9 cellular contexts compared by ENCODE assay signal in the genomic region with DNA sequence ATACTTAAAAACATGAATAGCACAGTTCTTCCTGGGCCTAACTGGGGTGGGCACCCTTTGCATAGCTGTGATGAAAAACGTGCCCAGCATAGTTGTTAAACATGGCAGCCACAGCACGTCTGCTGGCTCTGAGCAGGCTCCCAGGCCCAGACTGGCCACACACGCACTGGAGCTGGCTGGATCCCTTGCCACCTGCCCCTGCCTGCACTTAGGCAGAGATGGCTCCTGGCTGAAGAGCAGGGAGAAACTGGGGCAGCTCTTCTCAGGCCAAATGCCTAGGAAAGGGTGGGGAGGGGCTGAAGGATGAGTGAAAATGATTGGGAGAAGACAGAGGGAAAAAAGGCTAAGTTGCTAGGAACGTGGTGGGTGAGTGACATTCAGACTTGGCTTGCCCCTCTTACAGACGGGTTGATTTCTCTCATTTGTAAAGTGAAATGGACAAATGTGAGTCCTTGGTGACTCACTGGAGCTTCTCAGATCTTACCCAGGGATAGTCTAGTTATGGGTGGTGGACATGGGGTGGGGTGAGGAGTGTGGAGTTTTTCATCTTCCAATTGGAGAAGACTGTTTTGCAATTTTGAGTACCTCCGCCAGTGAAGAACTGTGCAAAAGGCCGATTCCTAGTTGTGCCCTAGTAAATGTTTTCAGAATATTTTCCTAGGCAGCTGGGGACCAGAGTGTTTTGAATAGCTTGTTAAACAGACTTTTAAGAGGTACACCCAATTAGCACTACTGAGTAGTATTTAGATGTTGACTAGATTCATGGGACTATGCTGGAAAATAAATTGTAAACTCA. TPM values are rescaled to one million over a fixed set of nuclear protein-coding genes. Genes with fewer than 3 reads are reported as not detected.
DNase-seq lines count a peak whose midpoint lies in the region; ATAC-seq and TF ChIP-seq lines count a peak whose summit lies in the region.
"Had no signal": no experiment of that assay in that cellular context is flagged by ENCODE, and none has a peak within 500 bp of the region (broad histone marks: within the 10 kb centered on the region; RNA-seq: fewer than 3 reads in every experiment).

No MANE protein-coding gene starts in this region.

- no peak for TF ChIP-seq RAD21 in liver (IDR thresholded peaks at IDR 0.05)

- H3K9me3 ChIP-seq in liver (ENCODE audit: control insufficient read depth in 4 of 4, low read length in 3 of 4) (no peaks in the 10 kb centered on the region), upper lobe of right lung (no peaks in the 10 kb centered on the region), body of pancreas (no peaks in the 10 kb centered on the region)

- H3K27me3 ChIP-seq in liver (ENCODE audit: control insufficient read depth in 4 of 4, insufficient read depth in 4 of 4, low read length in 3 of 4) (no peaks in the 10 kb centered on the region), upper lobe of right lung (no peaks in the 10 kb centered on the region), body of pancreas (no peaks in the 10 kb centered on the region)

- H3K4me1 ChIP-seq in liver (ENCODE audit: control insufficient read depth in 4 of 4, insufficient read depth in 4 of 4, low read length in 3 of 4) (peaks cover 2 to 30% (median 15%) of the 10 kb centered on the region in 4 donors), upper lobe of right lung (peaks cover 45% of the 10 kb centered on the region), body of pancreas (peaks cover 27% of the 10 kb centered on the region)

- H3K27ac ChIP-seq in caudate nucleus (ENCODE audit: low read depth, low read length) = peak overlapping the region; percentile 64
- peak overlapping the region in 1 of 2 donors; percentile 10 for H3K27ac ChIP-seq in liver (ENCODE audit: low read depth in 1 of 2, low read length in 2 of 2)
- peak overlapping the region; percentile 60 for H3K27ac ChIP-seq in upper lobe of right lung
- no peak overlapping the region for H3K27ac ChIP-seq in body of pancreas

- TF ChIP-seq POLR2A in body of pancreas (IDR thresholded peaks at IDR 0.05) = no peak

- H3K4me3 ChIP-seq in liver (ENCODE audit: low read depth in 1 of 3, low read length in 3 of 3) = no peak overlapping the region
- no peak overlapping the region for H3K4me3 ChIP-seq in upper lobe of right lung
- H3K4me3 ChIP-seq in body of pancreas = no peak overlapping the region

- H3K9ac ChIP-seq in liver (ENCODE audit: low read depth in 1 of 2, low read length in 2 of 2) = no peak overlapping the region

- 74% methylated on average over 7 of the region's 7 CpGs for WGBS in liver
- WGBS in body of pancreas, 2 donors = 83 to 86% methylated on average over 7 of the region's 7 CpGs

- intact Hi-C loops in upper lobe of right lung (cut with DNase I) (no loop called here), body of pancreas (cut with DNase I) (no loop called here)

- peak; percentile 21 for DNase-seq in NCI-H1436 treated with DMSO at 0.1 percent for 48 hours (lab: John Stamatoyannopoulos, UW)
- no peak for DNase-seq in NCI-H1436 (lab: John Stamatoyannopoulos, UW)
- DNase-seq in caudate nucleus (lab: John Stamatoyannopoulos, UW) = peak in 27 of 61 donors; percentile 7 to 72 (median 37)
- DNase-seq in upper lobe of right lung = no peak
- DNase-seq in activated CD4-positive, CD25-positive, alpha-beta regulatory T cell treated with anti-CD3 and anti-CD28 coated beads, Interleukin-2, amount 50 U/mL, for 72 hours = no peak
- no peak for DNase-seq in body of pancreas
- DNase-seq: stimulated activated CD8-positive, alpha-beta memory T cell treated with anti-CD3 and anti-CD28 coated beads, Interleukin-4, amount 100 ng/mL, for 48 hours had no signal

- TF ChIP-seq CTCF in liver (IDR thresholded peaks at IDR 0.05; ENCODE audit: low read depth, low read length, missing input control) (no peak), upper lobe of right lung (IDR thresholded peaks at IDR 0.05) (no peak), body of pancreas (IDR thresholded peaks at IDR 0.05) (no peak)

- ATAC-seq in upper lobe of right lung (peak; percentile 75), HG03108 (IDR thresholded peaks at IDR 0.05; ENCODE audit: unreplicated experiment) (no peak), body of pancreas (no peak)

- H3K36me3 ChIP-seq in liver (ENCODE audit: control insufficient read depth in 4 of 4, insufficient read depth in 3 of 4, low read depth in 1 of 4, low read length in 3 of 4) = no peaks in the 10 kb centered on the region
- no peaks in the 10 kb centered on the region for H3K36me3 ChIP-seq in upper lobe of right lung
- no peaks in the 10 kb centered on the region for H3K36me3 ChIP-seq in body of pancreas (replicated peaks in 1 of 2; ENCODE audit: insufficient read depth in 1 of 2, low read depth in 2 of 2)

TF ChIP-seq in liver, 16 proteins besides CTCF, POLR2A, EP300 and RAD21:
- no peak for TF ChIP-seq FOXA2 (IDR thresholded peaks at IDR 0.05)
- no peak for TF ChIP-seq JUND (IDR thresholded peaks at IDR 0.05)
- TF ChIP-seq RXRA (IDR thresholded peaks at IDR 0.05) = peak in 1 of 2 donors; percentile 15
- TF ChIP-seq SP1 (IDR thresholded peaks at IDR 0.05) = peak; percentile 8

RNA-seq across cellular contexts. Expression of a gene that starts 42.4 kb away (rescaled TPM):
- total RNA-seq in liver = 10 to 100 TPM; 21.9 to 86.2 TPM
- polyA plus RNA-seq in liver = 10 to 100 TPM in 1 of 2 donors, 1 to 10 TPM in 1; 8.5 to 10.1 TPM
- 148 TPM for total RNA-seq in upper lobe of right lung
- total RNA-seq in body of pancreas = 100 to 1,000 TPM in 1 of 2 donors, 10 to 100 TPM in 1; 62.0 to 137 TPM

Comparison
In these comparisons a context has a peak if more than half of its experiments do, and no peak if none do; other contexts are left out.
1. H3K27ac ChIP-seq: peak in caudate nucleus (single experiment) and upper lobe of right lung (single experiment); none in body of pancreas (0 of 4).